Comparison of ENCODE assay signal across 12 cellular contexts in the genomic region with DNA sequence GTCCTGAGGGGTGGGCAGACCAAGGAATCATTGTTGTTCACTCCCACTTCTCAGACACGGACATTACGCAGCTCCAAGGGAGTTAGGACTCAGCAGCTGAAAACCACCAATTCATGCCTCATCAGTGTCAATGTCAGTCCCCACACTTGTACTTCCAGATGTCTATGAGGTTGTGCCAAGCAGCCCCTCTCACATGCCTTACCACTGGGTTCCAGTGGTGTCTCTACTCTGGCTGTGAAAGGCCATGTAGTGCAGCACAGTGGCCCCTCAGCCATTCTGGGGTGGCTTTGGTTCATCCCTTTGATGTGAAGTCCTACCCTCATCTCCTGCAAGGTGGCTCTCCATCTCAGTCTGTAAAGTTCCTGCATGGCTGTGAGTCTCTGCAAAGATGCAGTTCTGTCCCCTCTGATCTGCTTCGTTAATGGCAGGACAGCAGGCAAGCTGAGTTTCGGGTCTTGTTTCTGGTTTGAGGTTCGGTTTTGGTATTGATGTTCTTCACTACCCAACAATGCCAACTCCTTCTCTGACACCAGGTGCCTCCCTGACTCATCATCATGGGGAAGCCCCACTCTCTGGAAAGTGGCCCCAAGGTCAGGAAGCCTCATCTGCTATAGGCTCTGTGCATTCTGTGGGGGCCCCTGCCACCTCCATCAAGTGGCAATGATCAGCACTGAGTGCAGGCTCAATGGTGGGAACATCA.
DNase-seq lines count a peak whose midpoint lies in the region; ATAC-seq, FAIRE-seq and TF ChIP-seq lines count a peak whose summit lies in the region.
"Had no signal": no experiment of that assay in that cellular context is flagged by ENCODE, and none has a peak within 500 bp of the region (broad histone marks: within the 10 kb centered on the region; RNA-seq: fewer than 3 reads in every experiment).

No MANE protein-coding gene starts in this region.

- peaks cover 27% of the 10 kb centered on the region for H3K4me1 Mint-ChIP-seq in nephron progenitor cell

- no peak for TF ChIP-seq CTCF in nephron progenitor cell (IDR thresholded peaks at IDR 0.05)

- H3K4me3 Mint-ChIP-seq in nephron progenitor cell, result no peak overlapping the region

- no peaks in the 10 kb centered on the region for H3K36me3 Mint-ChIP-seq in nephron progenitor cell (ENCODE audit: low read depth)

- no peak for DNase-seq in GM18507 (ENCODE audit: extremely low spot score, insufficient read length, low read depth)
- peak; percentile 43 for DNase-seq in T-helper 22 cell (ENCODE audit: low read depth)
- peak; percentile 34 for DNase-seq in activated gamma-delta T cell treated with anti-CD3 and anti-CD28 coated beads, Interleukin-2, amount 50 U/mL, for 16 hours (ENCODE audit: low read depth)
- DNase-seq in stimulated activated CD4-positive, alpha-beta T cell treated with anti-CD3 and anti-CD28 coated beads, Interleukin-4, amount 100 ng/mL, for 4 hours, result peak; percentile 62 to 88
- DNase-seq in nephron progenitor cell, result no peak
- no peak for DNase-seq in NCI-H510A treated with DMSO at 0.1 percent for 48 hours (lab: John Stamatoyannopoulos, UW)
- DNase-seq in ecto neural progenitor cell (ENCODE audit: low spot score), result no peak
- DNase-seq: NCI-H1048, stomach had no signal

- ATAC-seq in HG02938 (IDR thresholded peaks at IDR 0.05; ENCODE audit: unreplicated experiment), result no peak

- peaks cover 10% of the 10 kb centered on the region for H3K27me3 Mint-ChIP-seq in nephron progenitor cell (ENCODE audit: low read depth, poor library complexity)

- FAIRE-seq in GM18507 (lab: Jason Lieb, UNC), result peak; percentile 44
- FAIRE-seq: astrocyte, frontal cortex had no signal

- H3K9me3 Mint-ChIP-seq in nephron progenitor cell, result peaks cover 3% of the 10 kb centered on the region

- no peak overlapping the region for H3K27ac Mint-ChIP-seq in nephron progenitor cell

Comparison
In these comparisons a context has a peak if more than half of its experiments do, and no peak if none do; other contexts are left out.
1. DNase-seq: peak in T-helper 22 cell (single experiment), activated gamma-delta T cell treated with anti-CD3 and anti-CD28 coated beads, Interleukin-2, amount 50 U/mL, for 16 hours (single experiment) and stimulated activated CD4-positive, alpha-beta T cell treated with anti-CD3 and anti-CD28 coated beads, Interleukin-4, amount 100 ng/mL, for 4 hours (2 of 2); none in GM18507 (single experiment), nephron progenitor cell (single experiment), NCI-H510A treated with DMSO at 0.1 percent for 48 hours (single experiment) and ecto neural progenitor cell (single experiment).